ENCODE assay signal across 1 cellular context in the genomic region with DNA sequence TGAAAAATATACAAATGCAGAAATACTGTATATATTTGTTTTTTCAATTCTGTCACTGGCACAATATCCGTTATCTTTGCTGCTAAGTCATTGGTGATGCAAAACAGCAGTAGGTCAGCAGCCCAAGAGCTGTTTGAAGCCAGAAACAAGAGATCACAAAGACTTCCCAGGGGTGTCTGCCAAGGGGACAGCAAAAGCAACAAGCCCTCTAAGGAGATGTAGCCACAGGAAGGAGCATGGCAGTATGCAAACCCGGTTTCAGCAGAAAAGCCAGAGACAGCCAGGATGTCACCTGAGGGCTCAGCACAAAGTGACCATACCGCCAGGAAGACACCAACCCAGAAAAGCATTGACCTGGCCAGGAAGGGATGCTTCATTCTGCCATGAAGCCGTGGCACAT.
TF ChIP-seq lines count a peak whose summit lies in the region.

No MANE protein-coding gene starts in this region.

TF ChIP-seq in WTC11, 78 proteins besides CTCF, POLR2A, EP300 and RAD21:
- TF ChIP-seq FOXP1 (CRISPR knock-in tag; IDR thresholded peaks at IDR 0.05; ENCODE audit: borderline replicate concordance): no peak
- TF ChIP-seq PRRX2 (CRISPR knock-in tag; IDR thresholded peaks at IDR 0.05): no peak
- TF ChIP-seq, protein P1, sequence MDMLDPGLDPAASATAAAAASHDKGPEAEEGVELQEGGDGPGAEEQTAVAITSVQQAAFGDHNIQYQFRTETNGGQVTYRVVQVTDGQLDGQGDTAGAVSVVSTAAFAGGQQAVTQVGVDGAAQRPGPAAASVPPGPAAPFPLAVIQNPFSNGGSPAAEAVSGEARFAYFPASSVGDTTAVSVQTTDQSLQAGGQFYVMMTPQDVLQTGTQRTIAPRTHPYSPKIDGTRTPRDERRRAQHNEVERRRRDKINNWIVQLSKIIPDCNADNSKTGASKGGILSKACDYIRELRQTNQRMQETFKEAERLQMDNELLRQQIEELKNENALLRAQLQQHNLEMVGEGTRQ (CRISPR knock-in tag; IDR thresholded peaks at IDR 0.05): no peak
- TF ChIP-seq TEAD1 (CRISPR knock-in tag; IDR thresholded peaks at IDR 0.05): no peak
- TF ChIP-seq, protein P2, sequence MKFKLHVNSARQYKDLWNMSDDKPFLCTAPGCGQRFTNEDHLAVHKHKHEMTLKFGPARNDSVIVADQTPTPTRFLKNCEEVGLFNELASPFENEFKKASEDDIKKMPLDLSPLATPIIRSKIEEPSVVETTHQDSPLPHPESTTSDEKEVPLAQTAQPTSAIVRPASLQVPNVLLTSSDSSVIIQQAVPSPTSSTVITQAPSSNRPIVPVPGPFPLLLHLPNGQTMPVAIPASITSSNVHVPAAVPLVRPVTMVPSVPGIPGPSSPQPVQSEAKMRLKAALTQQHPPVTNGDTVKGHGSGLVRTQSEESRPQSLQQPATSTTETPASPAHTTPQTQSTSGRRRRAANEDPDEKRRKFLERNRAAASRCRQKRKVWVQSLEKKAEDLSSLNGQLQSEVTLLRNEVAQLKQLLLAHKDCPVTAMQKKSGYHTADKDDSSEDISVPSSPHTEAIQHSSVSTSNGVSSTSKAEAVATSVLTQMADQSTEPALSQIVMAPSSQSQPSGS (CRISPR knock-in tag; IDR thresholded peaks at IDR 0.05; ENCODE audit: borderline replicate concordance, low read depth): no peak
- TF ChIP-seq, protein P3, sequence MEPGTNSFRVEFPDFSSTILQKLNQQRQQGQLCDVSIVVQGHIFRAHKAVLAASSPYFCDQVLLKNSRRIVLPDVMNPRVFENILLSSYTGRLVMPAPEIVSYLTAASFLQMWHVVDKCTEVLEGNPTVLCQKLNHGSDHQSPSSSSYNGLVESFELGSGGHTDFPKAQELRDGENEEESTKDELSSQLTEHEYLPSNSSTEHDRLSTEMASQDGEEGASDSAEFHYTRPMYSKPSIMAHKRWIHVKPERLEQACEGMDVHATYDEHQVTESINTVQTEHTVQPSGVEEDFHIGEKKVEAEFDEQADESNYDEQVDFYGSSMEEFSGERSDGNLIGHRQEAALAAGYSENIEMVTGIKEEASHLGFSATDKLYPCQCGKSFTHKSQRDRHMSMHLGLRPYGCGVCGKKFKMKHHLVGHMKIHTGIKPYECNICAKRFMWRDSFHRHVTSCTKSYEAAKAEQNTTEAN (CRISPR knock-in tag; IDR thresholded peaks at IDR 0.05): no peak
- TF ChIP-seq, protein P4, sequence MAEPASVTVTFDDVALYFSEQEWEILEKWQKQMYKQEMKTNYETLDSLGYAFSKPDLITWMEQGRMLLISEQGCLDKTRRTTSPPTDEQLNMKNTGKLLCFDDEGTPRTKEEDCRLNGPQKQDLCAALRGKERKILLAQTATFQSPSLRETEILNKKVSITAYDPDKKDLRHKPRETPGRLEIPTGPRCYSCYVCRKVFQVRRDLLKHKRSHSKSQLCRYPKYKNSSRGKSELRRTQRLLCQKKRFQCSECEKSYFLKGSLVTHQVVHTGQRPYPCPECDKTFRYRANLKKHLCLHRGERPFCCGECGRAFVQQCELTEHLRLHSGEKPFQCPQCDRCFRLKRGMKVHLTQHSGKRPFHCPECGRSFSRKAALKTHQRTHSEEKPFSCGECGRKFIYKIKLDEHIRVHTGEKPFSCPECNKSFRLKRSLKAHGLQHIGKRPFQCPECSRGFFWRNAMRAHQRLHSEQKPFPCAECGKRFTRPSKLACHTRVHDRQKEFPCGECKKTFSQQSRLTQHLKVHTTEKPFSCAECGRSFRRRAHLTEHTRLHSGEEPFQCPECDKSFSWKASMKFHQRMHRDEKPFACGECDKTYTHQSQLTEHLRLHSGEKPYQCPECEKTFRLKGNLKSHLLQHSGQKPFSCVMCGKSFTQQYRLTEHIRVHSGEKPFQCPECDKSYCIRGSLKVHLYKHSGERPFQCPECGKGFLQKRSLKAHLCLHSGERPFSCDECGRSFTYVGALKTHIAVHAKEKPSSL (CRISPR knock-in tag; conservative IDR thresholded peaks at IDR 0.05): no peak
- no peak for TF ChIP-seq NR2C2 (CRISPR knock-in tag; IDR thresholded peaks at IDR 0.05)
- TF ChIP-seq, protein P5, sequence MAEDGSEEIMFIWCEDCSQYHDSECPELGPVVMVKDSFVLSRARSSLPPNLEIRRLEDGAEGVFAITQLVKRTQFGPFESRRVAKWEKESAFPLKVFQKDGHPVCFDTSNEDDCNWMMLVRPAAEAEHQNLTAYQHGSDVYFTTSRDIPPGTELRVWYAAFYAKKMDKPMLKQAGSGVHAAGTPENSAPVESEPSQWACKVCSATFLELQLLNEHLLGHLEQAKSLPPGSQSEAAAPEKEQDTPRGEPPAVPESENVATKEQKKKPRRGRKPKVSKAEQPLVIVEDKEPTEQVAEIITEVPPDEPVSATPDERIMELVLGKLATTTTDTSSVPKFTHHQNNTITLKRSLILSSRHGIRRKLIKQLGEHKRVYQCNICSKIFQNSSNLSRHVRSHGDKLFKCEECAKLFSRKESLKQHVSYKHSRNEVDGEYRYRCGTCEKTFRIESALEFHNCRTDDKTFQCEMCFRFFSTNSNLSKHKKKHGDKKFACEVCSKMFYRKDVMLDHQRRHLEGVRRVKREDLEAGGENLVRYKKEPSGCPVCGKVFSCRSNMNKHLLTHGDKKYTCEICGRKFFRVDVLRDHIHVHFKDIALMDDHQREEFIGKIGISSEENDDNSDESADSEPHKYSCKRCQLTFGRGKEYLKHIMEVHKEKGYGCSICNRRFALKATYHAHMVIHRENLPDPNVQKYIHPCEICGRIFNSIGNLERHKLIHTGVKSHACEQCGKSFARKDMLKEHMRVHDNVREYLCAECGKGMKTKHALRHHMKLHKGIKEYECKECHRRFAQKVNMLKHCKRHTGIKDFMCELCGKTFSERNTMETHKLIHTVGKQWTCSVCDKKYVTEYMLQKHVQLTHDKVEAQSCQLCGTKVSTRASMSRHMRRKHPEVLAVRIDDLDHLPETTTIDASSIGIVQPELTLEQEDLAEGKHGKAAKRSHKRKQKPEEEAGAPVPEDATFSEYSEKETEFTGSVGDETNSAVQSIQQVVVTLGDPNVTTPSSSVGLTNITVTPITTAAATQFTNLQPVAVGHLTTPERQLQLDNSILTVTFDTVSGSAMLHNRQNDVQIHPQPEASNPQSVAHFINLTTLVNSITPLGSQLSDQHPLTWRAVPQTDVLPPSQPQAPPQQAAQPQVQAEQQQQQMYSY (CRISPR knock-in tag; IDR thresholded peaks at IDR 0.05): no peak
- TF ChIP-seq TEAD4 (CRISPR knock-in tag; IDR thresholded peaks at IDR 0.05): no peak
- no peak for TF ChIP-seq JUN (CRISPR knock-in tag; IDR thresholded peaks at IDR 0.05)
- TF ChIP-seq TCF7 (CRISPR knock-in tag; IDR thresholded peaks at IDR 0.05; ENCODE audit: low read depth): no peak
- TF ChIP-seq, protein P6, sequence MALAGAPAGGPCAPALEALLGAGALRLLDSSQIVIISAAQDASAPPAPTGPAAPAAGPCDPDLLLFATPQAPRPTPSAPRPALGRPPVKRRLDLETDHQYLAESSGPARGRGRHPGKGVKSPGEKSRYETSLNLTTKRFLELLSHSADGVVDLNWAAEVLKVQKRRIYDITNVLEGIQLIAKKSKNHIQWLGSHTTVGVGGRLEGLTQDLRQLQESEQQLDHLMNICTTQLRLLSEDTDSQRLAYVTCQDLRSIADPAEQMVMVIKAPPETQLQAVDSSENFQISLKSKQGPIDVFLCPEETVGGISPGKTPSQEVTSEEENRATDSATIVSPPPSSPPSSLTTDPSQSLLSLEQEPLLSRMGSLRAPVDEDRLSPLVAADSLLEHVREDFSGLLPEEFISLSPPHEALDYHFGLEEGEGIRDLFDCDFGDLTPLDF (CRISPR knock-in tag; IDR thresholded peaks at IDR 0.05): no peak
- no peak for TF ChIP-seq ESRRA (CRISPR knock-in tag; IDR thresholded peaks at IDR 0.05; ENCODE audit: borderline replicate concordance)
TF ChIP-seq in WTC11: peak in this region for 0.
